Comparison of ENCODE assay signal across 20 cellular contexts in the genomic region with DNA sequence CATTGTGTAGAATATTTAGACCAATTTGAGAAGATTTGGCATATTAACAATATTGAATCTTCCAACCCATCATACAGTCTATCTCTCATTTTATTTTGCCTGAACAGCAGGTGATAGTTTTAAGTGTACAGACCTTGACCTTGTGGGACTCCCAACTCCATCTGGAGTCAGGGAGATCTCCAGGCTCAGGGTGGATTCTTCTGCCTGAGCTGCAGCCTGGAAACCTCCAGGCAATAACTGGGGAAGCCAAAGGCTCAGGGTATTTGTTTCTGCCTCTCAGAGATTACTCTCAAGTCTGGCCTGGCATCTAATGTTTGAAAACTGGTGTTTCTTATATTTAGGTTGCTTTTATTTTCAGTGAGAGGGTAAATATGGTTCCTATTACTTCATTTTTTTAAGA.
DNase-seq lines count a peak whose midpoint lies in the region; ATAC-seq and TF ChIP-seq lines count a peak whose summit lies in the region.
"Had no signal": no experiment of that assay in that cellular context is flagged by ENCODE, and none has a peak within 500 bp of the region (broad histone marks: within the 10 kb centered on the region; RNA-seq: fewer than 3 reads in every experiment).

No MANE protein-coding gene starts in this region.

- no peaks in the 10 kb centered on the region for H3K36me3 ChIP-seq in endodermal cell (ENCODE audit: control insufficient read depth, insufficient read depth, low read length)
- H3K36me3 ChIP-seq: BLaER1 treated with 17β-estradiol and CSF1 and Interleukin-3, amounts not matched to agents 10 nM and 100 nM had no signal

- no peaks in the 10 kb centered on the region for H3K27me3 Mint-ChIP-seq in endodermal cell (ENCODE audit: insufficient read depth)
- no peaks in the 10 kb centered on the region for H3K27me3 Mint-ChIP-seq in MCF 10A (ENCODE audit: insufficient read depth, unreplicated experiment)
- H3K27me3 Mint-ChIP-seq: B cell; CD4-positive, alpha-beta T cell had no signal

- H3K4me1 ChIP-seq in endodermal cell (ENCODE audit: control insufficient read depth, insufficient read depth, low read length): no peaks in the 10 kb centered on the region
- H3K4me1 ChIP-seq: A549 had no signal

- H3K27ac Mint-ChIP-seq in endodermal cell (no peak overlapping the region), MCF 10A (ENCODE audit: low read depth, unreplicated experiment) (no peak overlapping the region)
- H3K27ac Mint-ChIP-seq: B cell; CD4-positive, alpha-beta T cell; CD8-positive, alpha-beta T cell had no signal

- H3K4me1 Mint-ChIP-seq in endodermal cell (no peaks in the 10 kb centered on the region), MCF 10A (ENCODE audit: insufficient read depth, unreplicated experiment) (no peaks in the 10 kb centered on the region)
- H3K4me1 Mint-ChIP-seq: B cell had no signal

- H3K4me3 Mint-ChIP-seq in endodermal cell (no peak overlapping the region), MCF 10A (ENCODE audit: unreplicated experiment) (no peak overlapping the region)
- H3K4me3 Mint-ChIP-seq: B cell; CD4-positive, alpha-beta T cell; CD8-positive, alpha-beta T cell had no signal

- BruUV-seq in MCF 10A (replicated peaks; lab: Mats Ljungman, UMichigan): no TSS peak

- intact Hi-C loops in MCF 10A (cut with micrococcal nuclease): no loop called here

- DNase-seq in DMS 273 (lab: John Stamatoyannopoulos, UW; ENCODE audit: unreplicated experiment) (peak; percentile 69), DMS 273 treated with DMSO at 0.1 percent for 48 hours (lab: John Stamatoyannopoulos, UW) (no peak), NCI-H82 (lab: John Stamatoyannopoulos, UW) (peak; percentile 77), NCI-H82 treated with DMSO at 0.1 percent for 48 hours (lab: John Stamatoyannopoulos, UW; ENCODE audit: unreplicated experiment) (no peak), NCI-H526 treated with DMSO at 0.1 percent for 48 hours (lab: John Stamatoyannopoulos, UW) (peak; percentile 89), endodermal cell (peak; percentile 20), MCF 10A (ENCODE audit: unreplicated experiment) (no peak)
- DNase-seq: AML-193; Caco-2; Calu3; CD4-positive, alpha-beta T cell; CD8-positive, alpha-beta T cell; DMS79 treated with DMSO at 0.1 percent for 48 hours; GF-D8 had no signal

- no peaks in the 10 kb centered on the region for H3K27me3 ChIP-seq in endodermal cell (ENCODE audit: control insufficient read depth, insufficient read depth, low read length, poor library complexity, severe bottlenecking)
- H3K27me3 ChIP-seq: BLaER1 treated with 17β-estradiol and CSF1 and Interleukin-3, amounts not matched to agents 10 nM and 100 nM had no signal

- H3K36me3 Mint-ChIP-seq in endodermal cell (ENCODE audit: low read depth) (peaks cover 3% of the 10 kb centered on the region), MCF 10A (ENCODE audit: insufficient read depth, unreplicated experiment) (no peaks in the 10 kb centered on the region)
- H3K36me3 Mint-ChIP-seq: CD8-positive, alpha-beta T cell had no signal

- CTCF ChIA-PET in MCF 10A (lab: Yijun Ruan, JAX): no interaction called here

- H3K9me3 Mint-ChIP-seq in endodermal cell (peaks cover 14% of the 10 kb centered on the region), MCF 10A (ENCODE audit: unreplicated experiment) (peaks cover 8% of the 10 kb centered on the region)
- H3K9me3 Mint-ChIP-seq: CD4-positive, alpha-beta T cell; CD8-positive, alpha-beta T cell had no signal

- no peak overlapping the region for H3K9ac ChIP-seq in endodermal cell (ENCODE audit: extremely low read depth, low read length, poor library complexity, severe bottlenecking)
- H3K9ac ChIP-seq: BLaER1 treated with 17β-estradiol and CSF1 and Interleukin-3, amounts not matched to agents 10 nM and 100 nM had no signal

- H3K4me3 ChIP-seq in endodermal cell (ENCODE audit: low read length): no peak overlapping the region
- H3K4me3 ChIP-seq: A549; BLaER1 treated with 17β-estradiol and CSF1 and Interleukin-3, amounts not matched to agents 10 nM and 100 nM had no signal

- no peak overlapping the region for H3K27ac ChIP-seq in endodermal cell (ENCODE audit: low read depth, low read length)
- H3K27ac ChIP-seq: 22Rv1; A549; BLaER1 treated with 17β-estradiol and CSF1 and Interleukin-3, amounts not matched to agents 10 nM and 100 nM; C4-2B had no signal

- TF ChIP-seq CTCF in endodermal cell (conservative IDR thresholded peaks at IDR 0.05) (no peak), MCF 10A (IDR thresholded peaks at IDR 0.05; ENCODE audit: unreplicated experiment) (no peak)

- H3K9me3 ChIP-seq in endodermal cell (ENCODE audit: control insufficient read depth, low read length): peaks cover 8% of the 10 kb centered on the region
- H3K9me3 ChIP-seq: A549, Caco-2 had no signal

- ATAC-seq in GM18858 (IDR thresholded peaks at IDR 0.05; ENCODE audit: unreplicated experiment): no peak
- ATAC-seq: A549; CD8-positive, alpha-beta T cell had no signal

- POLR2A ChIA-PET in MCF 10A (lab: Yijun Ruan, JAX): interaction anchor here (1.0 kb wide), 1 partner anchor 19 kb away, joined by 3 read pairs; no protein-coding TSS in a partner anchor

Comparison
In these comparisons a context has a peak if more than half of its experiments do, and no peak if none do; other contexts are left out.
1. DNase-seq: peak in DMS 273 (single experiment), NCI-H82 (single experiment), NCI-H526 treated with DMSO at 0.1 percent for 48 hours (single experiment) and endodermal cell (single experiment); none in DMS 273 treated with DMSO at 0.1 percent for 48 hours (single experiment), NCI-H82 treated with DMSO at 0.1 percent for 48 hours (single experiment) and MCF 10A (single experiment).